ENCODE assay signal across 29 cellular contexts in the genomic region with DNA sequence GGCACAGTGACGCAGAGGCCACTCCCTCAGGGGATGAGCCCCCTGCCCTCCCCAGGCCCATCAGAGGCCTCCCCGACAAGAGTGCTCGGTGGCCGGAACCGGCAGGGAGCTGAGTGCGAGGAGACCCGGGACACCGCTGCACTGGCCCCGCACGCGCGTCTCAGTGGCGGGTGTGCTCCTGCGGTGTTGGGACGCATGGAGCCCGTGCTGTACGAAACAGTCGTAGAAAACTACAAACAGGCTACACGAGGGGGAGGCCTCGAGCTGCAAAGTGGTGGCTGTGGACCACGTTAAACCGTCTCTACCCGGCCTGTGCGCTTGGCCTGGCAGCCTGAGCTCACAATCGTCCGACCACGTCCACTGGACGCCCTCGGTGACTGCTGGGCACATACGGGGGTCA. TPM values are rescaled to one million over a fixed set of nuclear protein-coding genes. Genes with fewer than 3 reads are reported as not detected.
"Had no signal": no experiment of that assay in that cellular context is flagged by ENCODE, and none has a peak within 500 bp of the region (broad histone marks: within the 10 kb centered on the region; RNA-seq: fewer than 3 reads in every experiment).

No MANE protein-coding gene starts in this region.

- H3K4me3 Mint-ChIP-seq: activated CD4-positive, alpha-beta memory T cell treated with anti-CD3 and anti-CD28 coated beads, Interleukin-2, amount 10 ng/mL, durations not matched to agents 7 days and 5 days; activated CD4-positive, alpha-beta T cell treated with anti-CD3 and anti-CD28 coated beads, Interleukin-2, amount 10 ng/mL, durations not matched to agents 7 days and 5 days; activated naive CD8-positive, alpha-beta T cell; activated T-cell treated with anti-CD3 and anti-CD28 coated beads, Interleukin-2, amount 50 U/mL, for 4 hours; activated T-helper 17 cell treated with anti-CD3 and anti-CD28 coated beads, Interleukin-2, amount 50 U/mL, for 72 hours; central memory CD8-positive, alpha-beta T cell; effector memory CD8-positive, alpha-beta T cell; T-helper 17 cell; T-helper 2 cell treated with Interferon-gamma antibody and Interleukin-4, amounts not matched to agents 5 μg/mL and 100 μg/mL, for 36 hours had no signal

- DNase-seq: activated CD4-positive, alpha-beta memory T cell treated with anti-CD3 and anti-CD28 coated beads, Interleukin-2, amount 10 ng/mL, durations not matched to agents 7 days and 5 days; activated CD4-positive, alpha-beta T cell treated with anti-CD3 and anti-CD28 coated beads for 1 hour; activated CD4-positive, alpha-beta T cell treated with anti-CD3 and anti-CD28 coated beads for 4 hours; activated CD4-positive, alpha-beta T cell treated with anti-CD3 and anti-CD28 coated beads, Interleukin-2, amount 10 ng/mL, durations not matched to agents 7 days and 5 days; activated CD4-positive, alpha-beta T cell treated with anti-CD3 and anti-CD28 coated beads, Interleukin-2, amount 50 U/mL, for 4 hours; activated effector memory CD4-positive, alpha-beta T cell treated with Interleukin-2 at 50 U/mL for 16 hours; activated gamma-delta T cell treated with Interleukin-2 at 50 U/mL for 16 hours; activated naive CD4-positive, alpha-beta T cell treated with anti-CD3 and anti-CD28 coated beads, Interleukin-2, amount 50 U/mL, for 16 hours; activated naive CD4-positive, alpha-beta T cell treated with Interleukin-2 at 50 U/mL for 16 hours; activated T-cell treated with anti-CD3 and anti-CD28 coated beads, Interleukin-2, amount 50 U/mL, for 4 hours; amniotic stem cell; anterior cingulate cortex; brain microvascular endothelial cell; cortex of kidney; dermis blood vessel endothelial cell; effector CD4-positive, alpha-beta T cell; effector memory CD8-positive, alpha-beta T cell; erythroblast; esophagus squamous epithelium; foreskin melanocyte; T-helper 1 cell; T-helper 17 cell; T1000 had no signal

- H3K36me3 ChIP-seq: brain microvascular endothelial cell, esophagus squamous epithelium, gastroesophageal sphincter had no signal

- H3K4me3 ChIP-seq: esophagus squamous epithelium, gastroesophageal sphincter had no signal

- H3K9me3 ChIP-seq: esophagus squamous epithelium, gastroesophageal sphincter had no signal

- H3K27ac ChIP-seq: brain microvascular endothelial cell, esophagus squamous epithelium, gastroesophageal sphincter had no signal

- H3K36me3 Mint-ChIP-seq: activated naive CD8-positive, alpha-beta T cell had no signal

- H3K4me1 ChIP-seq: esophagus squamous epithelium, gastroesophageal sphincter had no signal

- H3K27ac Mint-ChIP-seq: activated CD4-positive, alpha-beta memory T cell treated with anti-CD3 and anti-CD28 coated beads, Interleukin-2, amount 10 ng/mL, durations not matched to agents 7 days and 5 days; activated CD4-positive, alpha-beta T cell treated with anti-CD3 and anti-CD28 coated beads, Interleukin-2, amount 10 ng/mL, durations not matched to agents 7 days and 5 days; activated naive CD8-positive, alpha-beta T cell; activated T-helper 17 cell treated with anti-CD3 and anti-CD28 coated beads, Interleukin-2, amount 50 U/mL, for 72 hours; T-helper 17 cell; T-helper 2 cell treated with Interferon-gamma antibody and Interleukin-4, amounts not matched to agents 5 μg/mL and 100 μg/mL, for 36 hours had no signal

- ATAC-seq: activated T-cell treated with anti-CD3 and anti-CD28 coated beads, Interleukin-2, amount 50 U/mL, for 4 hours; activated T-helper 17 cell treated with anti-CD3 and anti-CD28 coated beads, Interleukin-2, amount 50 U/mL, for 72 hours; effector memory CD8-positive, alpha-beta T cell; gastroesophageal sphincter; T-helper 17 cell had no signal

- H3K27me3 Mint-ChIP-seq: activated naive CD8-positive, alpha-beta T cell; activated T-helper 17 cell treated with anti-CD3 and anti-CD28 coated beads, Interleukin-2, amount 50 U/mL, for 72 hours; central memory CD8-positive, alpha-beta T cell; effector memory CD8-positive, alpha-beta T cell had no signal

- H3K4me1 Mint-ChIP-seq: activated CD4-positive, alpha-beta memory T cell treated with anti-CD3 and anti-CD28 coated beads, Interleukin-2, amount 10 ng/mL, durations not matched to agents 7 days and 5 days; activated T-helper 17 cell treated with anti-CD3 and anti-CD28 coated beads, Interleukin-2, amount 50 U/mL, for 72 hours; central memory CD8-positive, alpha-beta T cell had no signal

- H3K27me3 ChIP-seq: brain microvascular endothelial cell, gastroesophageal sphincter had no signal

- H3K9me3 Mint-ChIP-seq: activated CD4-positive, alpha-beta memory T cell treated with anti-CD3 and anti-CD28 coated beads, Interleukin-2, amount 10 ng/mL, durations not matched to agents 7 days and 5 days; activated CD4-positive, alpha-beta T cell treated with anti-CD3 and anti-CD28 coated beads, Interleukin-2, amount 10 ng/mL, durations not matched to agents 7 days and 5 days; activated T-cell treated with anti-CD3 and anti-CD28 coated beads, Interleukin-2, amount 50 U/mL, for 4 hours; activated T-helper 17 cell treated with anti-CD3 and anti-CD28 coated beads, Interleukin-2, amount 50 U/mL, for 72 hours; central memory CD8-positive, alpha-beta T cell; effector memory CD8-positive, alpha-beta T cell; T-helper 2 cell treated with Interferon-gamma antibody and Interleukin-4, amounts not matched to agents 5 μg/mL and 100 μg/mL, for 36 hours had no signal

RNA-seq across cellular contexts. Expression of a gene that starts 40.2 kb away (rescaled TPM):
- total RNA-seq: activated CD4-positive, alpha-beta memory T cell treated with anti-CD3 and anti-CD28 coated beads, Interleukin-2, amount 10 ng/mL, durations not matched to agents 7 days and 5 days; activated CD4-positive, alpha-beta T cell treated with anti-CD3 and anti-CD28 coated beads, Interleukin-2, amount 10 ng/mL, durations not matched to agents 7 days and 5 days; activated T-helper 17 cell treated with anti-CD3 and anti-CD28 coated beads, Interleukin-2, amount 50 U/mL, for 72 hours; bronchial epithelial cell; dermis blood vessel endothelial cell; T-helper 17 cell had no signal
